Comparison of ENCODE assay signal across 11 cellular contexts in genomic region chr7:84123903-84124573, GRCh38.
DNase-seq lines count a peak whose midpoint lies in the region; ATAC-seq and TF ChIP-seq lines count a peak whose summit lies in the region.
"Had no signal": no experiment of that assay in that cellular context is flagged by ENCODE, and none has a peak within 500 bp of the region (broad histone marks: within the 10 kb centered on the region; RNA-seq: fewer than 3 reads in every experiment).

No MANE protein-coding gene starts in this region.

- TF ChIP-seq CTCF in HEK293 (tag by site-specific recombination; IDR thresholded peaks at IDR 0.05) (no peak), sigmoid colon (IDR thresholded peaks at IDR 0.05) (no peak), right atrium auricular region (IDR thresholded peaks at IDR 0.05) (no peak), spleen (IDR thresholded peaks at IDR 0.05 in 8 of 11, conservative IDR thresholded peaks at IDR 0.05 in 3 of 11) (no peak)

- CTCF ChIA-PET in HEK293 (lab: Yijun Ruan, JAX): no interaction called here

- H3K27me3 ChIP-seq in sigmoid colon: no peaks in the 10 kb centered on the region
- H3K27me3 ChIP-seq in right atrium auricular region: no peaks in the 10 kb centered on the region
- H3K27me3 ChIP-seq in spleen (replicated peaks in 1 of 7): no peaks in the 10 kb centered on the region
- H3K27me3 ChIP-seq: body of pancreas had no signal

- TF ChIP-seq POLR2A in sigmoid colon (IDR thresholded peaks at IDR 0.05) (no peak), spleen (IDR thresholded peaks at IDR 0.05) (no peak)

- no peaks in the 10 kb centered on the region for H3K27me3 Mint-ChIP-seq in natural killer cell treated with Interleukin-12 subunit alpha and Interleukin-12 subunit beta and Interleukin-15 and Interleukin-18, amount 100 ng/mL, for 72 hours

- TF ChIP-seq EP300 in sigmoid colon (IDR thresholded peaks at IDR 0.05): no peak

- peak overlapping the region; percentile 31; the same call in 1 of the 2 replicates for H3K27ac ChIP-seq in HEK293 (ENCODE audit: extremely low read depth, low read depth, low read length)
- peak overlapping the region; percentile 36 to 66 (median 39) for H3K27ac ChIP-seq in sigmoid colon
- H3K27ac ChIP-seq in right atrium auricular region: no peak overlapping the region
- H3K27ac ChIP-seq in spleen: peak overlapping the region in 2 of 8 donors; percentile 6 to 25
- H3K27ac ChIP-seq: body of pancreas had no signal

- no peak overlapping the region for H3K4me3 Mint-ChIP-seq in natural killer cell treated with Interleukin-12 subunit alpha and Interleukin-12 subunit beta and Interleukin-15 and Interleukin-18, amount 100 ng/mL, for 72 hours

- H3K4me1 ChIP-seq in HEK293 (ENCODE audit: control insufficient read depth, insufficient read depth, low read length) (peaks cover 8% of the 10 kb centered on the region; the same call in 1 of the 2 replicates), sigmoid colon (peaks cover 0 to 18% (median 4%) of the 10 kb centered on the region in 4 donors), right atrium auricular region (no peaks in the 10 kb centered on the region), spleen (no peaks in the 10 kb centered on the region)
- H3K4me1 ChIP-seq: body of pancreas had no signal

- intact Hi-C loops in sigmoid colon (cut with DNase I): no loop called here
- intact Hi-C loops in spleen (cut with DNase I; ENCODE audit: low total_unique reads): no loop called here

- no peaks in the 10 kb centered on the region for H3K4me1 Mint-ChIP-seq in natural killer cell treated with Interleukin-12 subunit alpha and Interleukin-12 subunit beta and Interleukin-15 and Interleukin-18, amount 100 ng/mL, for 72 hours (ENCODE audit: low read depth in 2 of 2)

- peaks cover 5% of the 10 kb centered on the region for H3K9me3 Mint-ChIP-seq in natural killer cell treated with Interleukin-12 subunit alpha and Interleukin-12 subunit beta and Interleukin-15 and Interleukin-18, amount 100 ng/mL, for 72 hours

- no peak overlapping the region for H3K27ac Mint-ChIP-seq in natural killer cell treated with Interleukin-12 subunit alpha and Interleukin-12 subunit beta and Interleukin-15 and Interleukin-18, amount 100 ng/mL, for 72 hours

- no peak for ATAC-seq in natural killer cell treated with Interleukin-12 subunit alpha and Interleukin-12 subunit beta and Interleukin-15 and Interleukin-18, amount 100 ng/mL, for 72 hours
- ATAC-seq in HG03565 (IDR thresholded peaks at IDR 0.05; ENCODE audit: unreplicated experiment): no peak
- ATAC-seq: body of pancreas had no signal

- H3K36me3 Mint-ChIP-seq in natural killer cell treated with Interleukin-12 subunit alpha and Interleukin-12 subunit beta and Interleukin-15 and Interleukin-18, amount 100 ng/mL, for 72 hours: peaks cover 1% of the 10 kb centered on the region

- H3K4me3 ChIP-seq in HEK293 (ENCODE audit: low read depth, low read length) (peak overlapping the region; percentile 4), sigmoid colon (peak overlapping the region in 2 of 4 donors; percentile 8 to 10), right atrium auricular region (no peak overlapping the region), spleen (no peak overlapping the region)
- H3K4me3 ChIP-seq: body of pancreas had no signal

- DNase-seq in SW480 (ENCODE audit: low spot score): peak; percentile 69
- DNase-seq in inferior parietal cortex (ENCODE audit: extremely low spot score): peak; percentile 48
- DNase-seq in sigmoid colon: no peak
- DNase-seq in natural killer cell treated with Interleukin-12 subunit alpha and Interleukin-12 subunit beta and Interleukin-15 and Interleukin-18, amount 100 ng/mL, for 72 hours (ENCODE audit: low spot score): no peak
- DNase-seq in right atrium auricular region (ENCODE audit: low spot score): no peak
- DNase-seq in spleen: no peak
- DNase-seq: body of pancreas, glutamatergic neuron, NCI-H510A had no signal

- H3K9me3 ChIP-seq in HEK293 (ENCODE audit: control insufficient read depth, insufficient read depth, low read depth, low read length): no peaks in the 10 kb centered on the region
- no peaks in the 10 kb centered on the region for H3K9me3 ChIP-seq in sigmoid colon
- H3K9me3 ChIP-seq in right atrium auricular region: no peaks in the 10 kb centered on the region
- H3K9me3 ChIP-seq in spleen: no peaks in the 10 kb centered on the region
- H3K9me3 ChIP-seq: body of pancreas had no signal

- WGBS in sigmoid colon, 2 donors: 44 to 52% methylated on average over 7 of the region's 7 CpGs
- 28 to 46% (median 37%) methylated on average over 7 of the region's 7 CpGs for WGBS in spleen, 5 donors

- POLR2A ChIA-PET in HEK293 (lab: Yijun Ruan, JAX): interaction anchor here (0.6 kb wide), 2 partner anchors 10 to 56 kb away, joined by 3 to 6 read pairs; no protein-coding TSS in a partner anchor

- H3K36me3 ChIP-seq in HEK293 (ENCODE audit: control insufficient read depth in 2 of 2, insufficient read depth in 1 of 2, low read length in 2 of 2) (no peaks in the 10 kb centered on the region), sigmoid colon (no peaks in the 10 kb centered on the region), right atrium auricular region (no peaks in the 10 kb centered on the region), spleen (no peaks in the 10 kb centered on the region)

TF ChIP-seq in HEK293, 187 proteins besides CTCF, POLR2A, EP300 and RAD21:
- TF ChIP-seq ZNF791 (tag by site-specific recombination; IDR thresholded peaks at IDR 0.05) (no peak), MZF1 (tag by site-specific recombination; IDR thresholded peaks at IDR 0.05; ENCODE audit: borderline replicate concordance) (no peak), PRDM10 (tag by site-specific recombination; IDR thresholded peaks at IDR 0.05) (peak; percentile 63; the same call in 1 of the 2 replicates), KLF16 (tag by site-specific recombination; IDR thresholded peaks at IDR 0.05) (no peak), ZNF433 (tag by site-specific recombination; IDR thresholded peaks at IDR 0.05; ENCODE audit: low read depth) (no peak), ZBTB44 (tag by site-specific recombination; IDR thresholded peaks at IDR 0.05) (0 out of 2 replicates have a peak, but pooled peaks have one; percentile 15)

Comparison
In these comparisons a context has a peak if more than half of its experiments do, and no peak if none do; other contexts are left out.
1. H3K27ac ChIP-seq: peak in HEK293 (single experiment) and sigmoid colon (4 of 4); none in right atrium auricular region (0 of 2).
2. DNase-seq: peak in SW480 (single experiment) and inferior parietal cortex (single experiment); none in sigmoid colon (single experiment), natural killer cell treated with Interleukin-12 subunit alpha and Interleukin-12 subunit beta and Interleukin-15 and Interleukin-18, amount 100 ng/mL, for 72 hours (single experiment), right atrium auricular region (single experiment) and spleen (single experiment).